Comparison of ENCODE assay signal across 15 cellular contexts in the genomic region with DNA sequence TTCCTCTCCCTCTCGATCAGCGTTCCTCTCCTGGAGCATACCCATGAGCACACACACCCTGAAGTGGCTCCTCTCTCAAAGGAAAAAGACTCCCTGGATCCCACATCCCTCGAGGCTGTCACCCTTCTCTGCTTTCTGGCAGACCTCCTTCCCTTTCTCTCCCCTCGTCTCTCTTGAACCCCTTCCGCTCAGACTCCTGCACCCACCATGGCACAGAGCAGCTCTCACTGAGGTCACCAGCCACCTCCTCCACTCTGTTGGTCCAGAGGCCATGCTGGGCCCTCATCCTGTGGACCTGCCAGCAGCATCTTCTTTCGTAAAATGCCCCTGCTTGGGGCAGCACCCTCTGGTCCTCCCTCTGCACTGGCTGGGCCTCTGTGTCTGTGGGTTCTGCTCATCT. TPM values are rescaled to one million over a fixed set of nuclear protein-coding genes. Genes with fewer than 3 reads are reported as not detected.
A peak's percentile ranks its signal among the peaks of the same experiment; 100 is the strongest.
DNase-seq lines count a peak whose midpoint lies in the region; ATAC-seq and TF ChIP-seq lines count a peak whose summit lies in the region.
"Had no signal": no experiment of that assay in that cellular context is flagged by ENCODE, and none has a peak within 500 bp of the region (broad histone marks: within the 10 kb centered on the region; RNA-seq: fewer than 3 reads in every experiment).

No MANE protein-coding gene starts in this region.

- H3K27me3 ChIP-seq in RWPE2 (ENCODE audit: insufficient read depth, poor library complexity, severe bottlenecking): no peaks in the 10 kb centered on the region

- H3K4me3 Mint-ChIP-seq in activated naive CD8-positive, alpha-beta T cell: no peak overlapping the region
- no peak overlapping the region for H3K4me3 Mint-ChIP-seq in activated naive CD8-positive, alpha-beta T cell treated with anti-CD3 and anti-CD28 coated beads, Interleukin-2, amount 50 U/mL, for 24 hours
- H3K4me3 Mint-ChIP-seq in naive B cell (peak overlapping the region in 2 of 8 donors; percentile 4 to 32), type B pancreatic cell (no peak overlapping the region)

- no peaks in the 10 kb centered on the region for H3K9me3 Mint-ChIP-seq in activated naive CD8-positive, alpha-beta T cell (ENCODE audit: low read depth)
- H3K9me3 Mint-ChIP-seq in activated naive CD8-positive, alpha-beta T cell treated with anti-CD3 and anti-CD28 coated beads, Interleukin-2, amount 50 U/mL, for 24 hours: no peaks in the 10 kb centered on the region
- H3K9me3 Mint-ChIP-seq in naive B cell: no peaks in the 10 kb centered on the region
- H3K9me3 Mint-ChIP-seq in type B pancreatic cell: no peaks in the 10 kb centered on the region

- H3K4me3 ChIP-seq in RWPE2 (ENCODE audit: severe bottlenecking): no peak overlapping the region
- H3K4me3 ChIP-seq: GM23248, PC-9 had no signal

- H3K4me1 Mint-ChIP-seq in activated naive CD8-positive, alpha-beta T cell (ENCODE audit: low read depth): peaks cover 21% of the 10 kb centered on the region
- H3K4me1 Mint-ChIP-seq in activated naive CD8-positive, alpha-beta T cell treated with anti-CD3 and anti-CD28 coated beads, Interleukin-2, amount 50 U/mL, for 24 hours: peaks cover 12% of the 10 kb centered on the region
- H3K4me1 Mint-ChIP-seq in naive B cell: peaks cover 38 to 42% (median 42%) of the 10 kb centered on the region in 3 donors
- H3K4me1 Mint-ChIP-seq in type B pancreatic cell (ENCODE audit: unreplicated experiment): peaks cover 18% of the 10 kb centered on the region

- ATAC-seq in activated naive CD8-positive, alpha-beta T cell treated with anti-CD3 and anti-CD28 coated beads, Interleukin-2, amount 50 U/mL, for 24 hours: no peak
- ATAC-seq in RWPE2 (ENCODE audit: low read depth) (no peak), naive B cell (ENCODE audit: low read depth in 2 of 2) (no peak)

- H3K4me1 ChIP-seq in RWPE2 (ENCODE audit: insufficient read depth, poor library complexity, severe bottlenecking): no peaks in the 10 kb centered on the region

- TF ChIP-seq CTCF in RWPE2 (IDR thresholded peaks at IDR 0.05; ENCODE audit: poor library complexity, severe bottlenecking) (no peak), type B pancreatic cell (conservative IDR thresholded peaks at IDR 0.05) (no peak)

- no peaks in the 10 kb centered on the region for H3K9me3 ChIP-seq in RWPE2 (ENCODE audit: severe bottlenecking)

- no peaks in the 10 kb centered on the region for H3K36me3 ChIP-seq in RWPE2 (ENCODE audit: low read depth)

- H3K36me3 Mint-ChIP-seq in activated naive CD8-positive, alpha-beta T cell: no peaks in the 10 kb centered on the region
- H3K36me3 Mint-ChIP-seq in activated naive CD8-positive, alpha-beta T cell treated with anti-CD3 and anti-CD28 coated beads, Interleukin-2, amount 50 U/mL, for 24 hours (ENCODE audit: low read depth): no peaks in the 10 kb centered on the region
- peaks cover 0 to 18% of the 10 kb centered on the region in 2 donors for H3K36me3 Mint-ChIP-seq in naive B cell
- H3K36me3 Mint-ChIP-seq in type B pancreatic cell: peaks cover 9% of the 10 kb centered on the region

- H3K27ac ChIP-seq in RWPE2 (ENCODE audit: poor library complexity, severe bottlenecking): no peak overlapping the region
- H3K27ac ChIP-seq: GM23248, PC-9 had no signal

- no peaks in the 10 kb centered on the region for H3K27me3 Mint-ChIP-seq in activated naive CD8-positive, alpha-beta T cell
- H3K27me3 Mint-ChIP-seq in activated naive CD8-positive, alpha-beta T cell treated with anti-CD3 and anti-CD28 coated beads, Interleukin-2, amount 50 U/mL, for 24 hours: no peaks in the 10 kb centered on the region
- H3K27me3 Mint-ChIP-seq in naive B cell (no peaks in the 10 kb centered on the region), type B pancreatic cell (no peaks in the 10 kb centered on the region)

- no peak for DNase-seq in activated naive CD8-positive, alpha-beta T cell treated with anti-CD3 and anti-CD28 coated beads, Interleukin-2, amount 50 U/mL, for 24 hours
- DNase-seq in RWPE2 (ENCODE audit: low spot score): peak; percentile 56
- DNase-seq in naive B cell: no peak
- peak; percentile 57 for DNase-seq in type B pancreatic cell (ENCODE audit: extremely low spot score, unreplicated experiment)
- DNase-seq in stimulated activated CD4-positive, alpha-beta T cell treated with anti-CD3 and anti-CD28 coated beads, Interleukin-15, amount 100 ng/mL, for 24 hours: no peak
- no peak for DNase-seq in NCI-H524 treated with DMSO at 0.1 percent for 48 hours (lab: John Stamatoyannopoulos, UW)
- DNase-seq: COR-L47, GF-D8, GM23248, KG1, NCI-H1436 treated with DMSO at 0.1 percent for 48 hours, NCI-H2081, NCI-H82, PC-9 had no signal

- H3K27ac Mint-ChIP-seq in activated naive CD8-positive, alpha-beta T cell: peak overlapping the region; percentile 41
- no peak overlapping the region for H3K27ac Mint-ChIP-seq in activated naive CD8-positive, alpha-beta T cell treated with anti-CD3 and anti-CD28 coated beads, Interleukin-2, amount 50 U/mL, for 24 hours
- H3K27ac Mint-ChIP-seq in naive B cell: peak overlapping the region in 5 of 6 donors; percentile 36 to 93 (median 63)
- H3K27ac Mint-ChIP-seq in type B pancreatic cell: no peak overlapping the region

RNA-seq across cellular contexts. Expression of gene B4GALT7, which starts 5.7 kb away (rescaled TPM):
- polyA plus RNA-seq in naive B cell (ENCODE audit: low read depth in 6 of 6): 10 to 100 TPM; 22.7 to 29.6 (median 27.5) TPM
- total RNA-seq in type B pancreatic cell (ENCODE audit: low replicate concordance): 30.9 and 31.0 TPM in 2 replicates

RNA-seq across cellular contexts. Expression of gene TMED9, which starts 13.7 kb away (rescaled TPM):
- polyA plus RNA-seq in naive B cell (ENCODE audit: low read depth in 6 of 6): 100 to 1,000 TPM in 3 of 6 donors, 10 to 100 TPM in 3; 86.8 to 108 (median 99.4) TPM
- total RNA-seq in type B pancreatic cell (ENCODE audit: low replicate concordance): 161 and 225 TPM in 2 replicates

RNA-seq across cellular contexts. Expression of gene FAM193B, which starts 51.3 kb away (rescaled TPM):
- 1 to 10 TPM; 2.9 to 6.8 (median 4.6) TPM for polyA plus RNA-seq in naive B cell (ENCODE audit: low read depth in 6 of 6)
- total RNA-seq in type B pancreatic cell (ENCODE audit: low replicate concordance): 83.1 and 103 TPM in 2 replicates

Comparison
In these comparisons a context has a peak if more than half of its experiments do, and no peak if none do; other contexts are left out.
1. H3K27ac Mint-ChIP-seq: peak in activated naive CD8-positive, alpha-beta T cell (single experiment) and naive B cell (5 of 6); none in activated naive CD8-positive, alpha-beta T cell treated with anti-CD3 and anti-CD28 coated beads, Interleukin-2, amount 50 U/mL, for 24 hours (single experiment) and type B pancreatic cell (single experiment).
2. DNase-seq: peak in RWPE2 (single experiment) and type B pancreatic cell (single experiment); none in activated naive CD8-positive, alpha-beta T cell treated with anti-CD3 and anti-CD28 coated beads, Interleukin-2, amount 50 U/mL, for 24 hours (single experiment), naive B cell (single experiment), stimulated activated CD4-positive, alpha-beta T cell treated with anti-CD3 and anti-CD28 coated beads, Interleukin-15, amount 100 ng/mL, for 24 hours (single experiment) and NCI-H524 treated with DMSO at 0.1 percent for 48 hours (single experiment).